Comparison of ENCODE assay signal across 21 cellular contexts in the genomic region with DNA sequence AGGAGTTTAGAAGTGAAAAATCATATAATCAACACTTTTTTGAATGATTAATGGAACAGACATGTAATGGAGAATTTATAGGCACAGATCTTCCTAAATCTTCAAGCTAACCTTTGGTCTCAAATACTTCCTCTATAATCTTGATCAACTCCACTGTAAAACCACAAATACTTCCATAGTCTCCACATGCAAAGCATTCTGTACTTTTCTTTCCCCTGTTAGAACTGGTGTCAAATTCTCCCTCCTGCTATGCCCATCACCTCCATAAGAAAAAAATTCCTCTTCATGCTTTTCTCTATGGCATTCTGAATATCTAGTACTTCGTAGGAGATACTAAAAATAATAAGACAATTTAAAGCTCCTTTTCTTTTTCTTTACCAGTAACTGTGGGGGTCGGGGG.
"Had no signal": no experiment of that assay in that cellular context is flagged by ENCODE, and none has a peak within 500 bp of the region (broad histone marks: within the 10 kb centered on the region; RNA-seq: fewer than 3 reads in every experiment).

No MANE protein-coding gene starts in this region.

- H3K4me3 Mint-ChIP-seq: activated CD4-positive, alpha-beta T cell treated with anti-CD3 and anti-CD28 coated beads for 36 hours; activated CD8-positive, alpha-beta T cell treated with anti-CD3 and anti-CD28 coated beads, Interleukin-2, amount 10 ng/mL, durations not matched to agents 7 days and 5 days; activated naive CD8-positive, alpha-beta T cell treated with anti-CD3 and anti-CD28 coated beads, Interleukin-2, amount 10 ng/mL, durations not matched to agents 7 days and 5 days; T-cell had no signal

- ATAC-seq: activated CD4-positive, alpha-beta T cell treated with anti-CD3 and anti-CD28 coated beads for 36 hours; activated CD8-positive, alpha-beta T cell treated with anti-CD3 and anti-CD28 coated beads, Interleukin-2, amount 10 ng/mL, durations not matched to agents 7 days and 5 days; PC-3; T-cell had no signal

- H3K4me1 Mint-ChIP-seq: activated CD4-positive, alpha-beta T cell treated with anti-CD3 and anti-CD28 coated beads for 36 hours; activated naive CD8-positive, alpha-beta T cell treated with anti-CD3 and anti-CD28 coated beads, Interleukin-2, amount 10 ng/mL, durations not matched to agents 7 days and 5 days; T-cell had no signal

- H3K27ac Mint-ChIP-seq: activated CD4-positive, alpha-beta T cell treated with anti-CD3 and anti-CD28 coated beads for 36 hours; activated CD8-positive, alpha-beta T cell treated with anti-CD3 and anti-CD28 coated beads, Interleukin-2, amount 10 ng/mL, durations not matched to agents 7 days and 5 days; activated naive CD8-positive, alpha-beta T cell treated with anti-CD3 and anti-CD28 coated beads, Interleukin-2, amount 10 ng/mL, durations not matched to agents 7 days and 5 days; T-cell had no signal

- H3K4me3 ChIP-seq: adrenal gland, breast epithelium had no signal

- H3K9me3 Mint-ChIP-seq: T-cell had no signal

- H3K36me3 Mint-ChIP-seq: activated naive CD8-positive, alpha-beta T cell treated with anti-CD3 and anti-CD28 coated beads, Interleukin-2, amount 10 ng/mL, durations not matched to agents 7 days and 5 days; T-cell had no signal

- DNase-seq: activated CD4-positive, alpha-beta T cell treated with anti-CD3 and anti-CD28 coated beads for 36 hours; activated CD8-positive, alpha-beta memory T cell treated with anti-CD3 and anti-CD28 coated beads, Interleukin-2, amount 50 U/mL, for 48 hours; activated CD8-positive, alpha-beta T cell treated with anti-CD3 and anti-CD28 coated beads, Interleukin-2, amount 10 ng/mL, durations not matched to agents 7 days and 5 days; activated naive CD4-positive, alpha-beta T cell treated with anti-CD3 and anti-CD28 coated beads, Interleukin-2, amount 50 U/mL, for 16 hours; activated naive CD8-positive, alpha-beta T cell treated with anti-CD3 and anti-CD28 coated beads, Interleukin-2, amount 10 ng/mL, durations not matched to agents 7 days and 5 days; activated T-cell treated with anti-CD3 and anti-CD28 coated beads, Interleukin-2, amount 50 U/mL, for 1 hour; adrenal gland; anterior cingulate cortex; caudate nucleus; NCI-H1105; NCI-H1436; NCI-H1694 treated with DMSO at 0.1 percent for 48 hours; NCI-H2029 treated with DMSO at 0.1 percent for 48 hours; NCI-H510A treated with DMSO at 0.1 percent for 48 hours; NCI-H69; PC-3; SHP77; T-cell; T-helper 2 cell; WERI-Rb-1 had no signal
